In genomic region chr2:39780825-39781600, GRCh38 we compare ENCODE assay signal across 2 cellular contexts.
TF ChIP-seq lines count a peak whose summit lies in the region.

No MANE protein-coding gene starts in this region.

TF ChIP-seq in IMR-90, 13 proteins besides CTCF, POLR2A, EP300 and RAD21 (continued from another document):
- TF ChIP-seq CHD1 (IDR thresholded peaks at IDR 0.05; ENCODE audit: low read depth, low read length) (no peak), MXI1 (IDR thresholded peaks at IDR 0.05; ENCODE audit: borderline replicate concordance, low read depth, low read length) (no peak), RCOR1 (IDR thresholded peaks at IDR 0.05; ENCODE audit: insufficient replicate concordance, low read length) (no peak), MAFK (IDR thresholded peaks at IDR 0.05; ENCODE audit: low read depth, low read length) (no peak), NFE2L2 (IDR thresholded peaks at IDR 0.05; ENCODE audit: low read depth, low read length) (no peak), BHLHE40 (IDR thresholded peaks at IDR 0.05; ENCODE audit: low read depth, low read length) (no peak), USF2 (IDR thresholded peaks at IDR 0.05; ENCODE audit: low read depth, low read length) (no peak), MAZ (IDR thresholded peaks at IDR 0.05; ENCODE audit: borderline replicate concordance, low read depth, low read length) (no peak), CEBPB (IDR thresholded peaks at IDR 0.05; ENCODE audit: low read depth, low read length) (no peak), RFX5 (IDR thresholded peaks at IDR 0.05; ENCODE audit: low read depth, low read length) (no peak)
- TF ChIP-seq, protein P1, sequence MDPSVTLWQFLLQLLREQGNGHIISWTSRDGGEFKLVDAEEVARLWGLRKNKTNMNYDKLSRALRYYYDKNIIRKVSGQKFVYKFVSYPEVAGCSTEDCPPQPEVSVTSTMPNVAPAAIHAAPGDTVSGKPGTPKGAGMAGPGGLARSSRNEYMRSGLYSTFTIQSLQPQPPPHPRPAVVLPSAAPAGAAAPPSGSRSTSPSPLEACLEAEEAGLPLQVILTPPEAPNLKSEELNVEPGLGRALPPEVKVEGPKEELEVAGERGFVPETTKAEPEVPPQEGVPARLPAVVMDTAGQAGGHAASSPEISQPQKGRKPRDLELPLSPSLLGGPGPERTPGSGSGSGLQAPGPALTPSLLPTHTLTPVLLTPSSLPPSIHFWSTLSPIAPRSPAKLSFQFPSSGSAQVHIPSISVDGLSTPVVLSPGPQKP (IDR thresholded peaks at IDR 0.05; ENCODE audit: borderline replicate concordance, low read depth, low read length): no peak
TF ChIP-seq in IMR-90: peak in this region for 0.

TF ChIP-seq in SK-N-SH treated with all-trans-retinoic acid at 6 μM for 48 hours, 23 proteins besides CTCF, POLR2A, EP300 and RAD21:
- no peak for TF ChIP-seq TSHZ2 (CRISPR knock-in tag; IDR thresholded peaks at IDR 0.05)
- TF ChIP-seq SNAI2 (CRISPR knock-in tag; IDR thresholded peaks at IDR 0.05): no peak
- no peak for TF ChIP-seq ZNF565 (CRISPR knock-in tag; conservative IDR thresholded peaks at IDR 0.05; ENCODE audit: low read depth)
- no peak for TF ChIP-seq GLIS3 (CRISPR knock-in tag; IDR thresholded peaks at IDR 0.05)
- TF ChIP-seq, protein P2, sequence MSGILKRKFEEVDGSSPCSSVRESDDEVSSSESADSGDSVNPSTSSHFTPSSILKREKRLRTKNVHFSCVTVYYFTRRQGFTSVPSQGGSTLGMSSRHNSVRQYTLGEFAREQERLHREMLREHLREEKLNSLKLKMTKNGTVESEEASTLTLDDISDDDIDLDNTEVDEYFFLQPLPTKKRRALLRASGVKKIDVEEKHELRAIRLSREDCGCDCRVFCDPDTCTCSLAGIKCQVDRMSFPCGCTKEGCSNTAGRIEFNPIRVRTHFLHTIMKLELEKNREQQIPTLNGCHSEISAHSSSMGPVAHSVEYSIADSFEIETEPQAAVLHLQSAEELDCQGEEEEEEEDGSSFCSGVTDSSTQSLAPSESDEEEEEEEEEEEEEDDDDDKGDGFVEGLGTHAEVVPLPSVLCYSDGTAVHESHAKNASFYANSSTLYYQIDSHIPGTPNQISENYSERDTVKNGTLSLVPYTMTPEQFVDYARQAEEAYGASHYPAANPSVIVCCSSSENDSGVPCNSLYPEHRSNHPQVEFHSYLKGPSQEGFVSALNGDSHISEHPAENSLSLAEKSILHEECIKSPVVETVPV (CRISPR knock-in tag; IDR thresholded peaks at IDR 0.05): no peak
- no peak for TF ChIP-seq CREB5 (CRISPR knock-in tag; IDR thresholded peaks at IDR 0.05; ENCODE audit: low read depth)
